5 cellular contexts compared by ENCODE assay signal in genomic region chr6:94026575-94026974, GRCh38.
"Had no signal": no experiment of that assay in that cellular context is flagged by ENCODE, and none has a peak within 500 bp of the region (broad histone marks: within the 10 kb centered on the region; RNA-seq: fewer than 3 reads in every experiment).

No MANE protein-coding gene starts in this region.

- H3K4me3 Mint-ChIP-seq: H9 had no signal

- H3K4me1 Mint-ChIP-seq: H9 had no signal

- H3K27ac Mint-ChIP-seq: H9 had no signal

- H3K4me3 ChIP-seq: GM23248, K562 had no signal

- H3K27ac ChIP-seq: GM23248 had no signal

- H2AFZ ChIP-seq: GM23248 had no signal

- DNase-seq: GM23248, H9, HCEC 1CT, IMR-90 had no signal

- ATAC-seq: K562 had no signal

- H3K9ac ChIP-seq: GM23248 had no signal
